Comparison of ENCODE assay signal across 15 cellular contexts in genomic region chr15:58243083-58243482, GRCh38.
DNase-seq lines count a peak whose midpoint lies in the region; TF ChIP-seq lines count a peak whose summit lies in the region.
"Had no signal": no experiment of that assay in that cellular context is flagged by ENCODE, and none has a peak within 500 bp of the region (broad histone marks: within the 10 kb centered on the region; RNA-seq: fewer than 3 reads in every experiment).

No MANE protein-coding gene starts in this region.

- H3K27me3 Mint-ChIP-seq in endothelial cell (ENCODE audit: unreplicated experiment), result peaks cover 1% of the 10 kb centered on the region
- no peaks in the 10 kb centered on the region for H3K27me3 Mint-ChIP-seq in activated CD4-positive, alpha-beta T cell treated with anti-CD3 and anti-CD28 coated beads, Interleukin-2, amount 10 ng/mL, durations not matched to agents 24 days and 14 days

- intact Hi-C loops in activated CD4-positive, alpha-beta T cell treated with anti-CD3 and anti-CD28 coated beads, Interleukin-2, amount 10 ng/mL, durations not matched to agents 24 days and 14 days (cut with micrococcal nuclease), result no loop called here

- H3K4me3 Mint-ChIP-seq in endothelial cell (ENCODE audit: unreplicated experiment), result no peak overlapping the region
- no peak overlapping the region for H3K4me3 Mint-ChIP-seq in activated CD4-positive, alpha-beta T cell treated with anti-CD3 and anti-CD28 coated beads, Interleukin-2, amount 10 ng/mL, durations not matched to agents 24 days and 14 days
- H3K4me3 Mint-ChIP-seq: nephron progenitor cell had no signal

- no peaks in the 10 kb centered on the region for H3K36me3 Mint-ChIP-seq in endothelial cell (ENCODE audit: low read depth, unreplicated experiment)
- H3K36me3 Mint-ChIP-seq in activated CD4-positive, alpha-beta T cell treated with anti-CD3 and anti-CD28 coated beads, Interleukin-2, amount 10 ng/mL, durations not matched to agents 24 days and 14 days (ENCODE audit: low read depth), result no peaks in the 10 kb centered on the region

- H3K27ac Mint-ChIP-seq in endothelial cell (ENCODE audit: unreplicated experiment), result no peak overlapping the region
- H3K27ac Mint-ChIP-seq in activated CD4-positive, alpha-beta T cell treated with anti-CD3 and anti-CD28 coated beads, Interleukin-2, amount 10 ng/mL, durations not matched to agents 24 days and 14 days, result no peak overlapping the region
- H3K27ac Mint-ChIP-seq: nephron progenitor cell had no signal

- no peak for TF ChIP-seq CTCF in endothelial cell (IDR thresholded peaks at IDR 0.05; ENCODE audit: unreplicated experiment)

- peaks cover 4% of the 10 kb centered on the region for H3K9me3 Mint-ChIP-seq in endothelial cell (ENCODE audit: unreplicated experiment)
- no peaks in the 10 kb centered on the region for H3K9me3 Mint-ChIP-seq in activated CD4-positive, alpha-beta T cell treated with anti-CD3 and anti-CD28 coated beads, Interleukin-2, amount 10 ng/mL, durations not matched to agents 24 days and 14 days

- H3K4me1 Mint-ChIP-seq in endothelial cell (ENCODE audit: unreplicated experiment), result peaks cover 7% of the 10 kb centered on the region
- H3K4me1 Mint-ChIP-seq in activated CD4-positive, alpha-beta T cell treated with anti-CD3 and anti-CD28 coated beads, Interleukin-2, amount 10 ng/mL, durations not matched to agents 24 days and 14 days, result no peaks in the 10 kb centered on the region

- peak; percentile 70 for DNase-seq in DMS79 (lab: John Stamatoyannopoulos, UW)
- DNase-seq in NCI-H146 (lab: John Stamatoyannopoulos, UW), result peak; percentile 55
- DNase-seq in NCI-H510A treated with DMSO at 0.1 percent for 48 hours (lab: John Stamatoyannopoulos, UW), result peak; percentile 68
- DNase-seq in cerebellar cortex (ENCODE audit: low spot score), result peak; percentile 77
- no peak for DNase-seq in endothelial cell (ENCODE audit: low spot score)
- DNase-seq in activated CD4-positive, alpha-beta T cell treated with anti-CD3 and anti-CD28 coated beads, Interleukin-2, amount 10 ng/mL, durations not matched to agents 24 days and 14 days, result no peak
- DNase-seq in 8988T, result no peak
- no peak for DNase-seq in HK-2 (ENCODE audit: unreplicated experiment)
- DNase-seq: activated CD4-positive, alpha-beta T cell treated with anti-CD3 and anti-CD28 coated beads for 4 hours; activated T-cell treated with anti-CD3 and anti-CD28 coated beads, Interleukin-2, amount 50 U/mL, for 1 hour; foreskin keratinocyte; nephron progenitor cell; sigmoid colon; stimulated activated CD4-positive, alpha-beta T cell treated with anti-CD3 and anti-CD28 coated beads, Interleukin-4, amount 100 ng/mL, for 24 hours; transverse colon had no signal

Comparison
In these comparisons a context has a peak if more than half of its experiments do, and no peak if none do; other contexts are left out.
1. DNase-seq: peak in DMS79 (single experiment), NCI-H146 (single experiment), NCI-H510A treated with DMSO at 0.1 percent for 48 hours (single experiment) and cerebellar cortex (single experiment); none in endothelial cell (single experiment), activated CD4-positive, alpha-beta T cell treated with anti-CD3 and anti-CD28 coated beads, Interleukin-2, amount 10 ng/mL, durations not matched to agents 24 days and 14 days (single experiment), 8988T (single experiment) and HK-2 (single experiment).